In the genomic region with DNA sequence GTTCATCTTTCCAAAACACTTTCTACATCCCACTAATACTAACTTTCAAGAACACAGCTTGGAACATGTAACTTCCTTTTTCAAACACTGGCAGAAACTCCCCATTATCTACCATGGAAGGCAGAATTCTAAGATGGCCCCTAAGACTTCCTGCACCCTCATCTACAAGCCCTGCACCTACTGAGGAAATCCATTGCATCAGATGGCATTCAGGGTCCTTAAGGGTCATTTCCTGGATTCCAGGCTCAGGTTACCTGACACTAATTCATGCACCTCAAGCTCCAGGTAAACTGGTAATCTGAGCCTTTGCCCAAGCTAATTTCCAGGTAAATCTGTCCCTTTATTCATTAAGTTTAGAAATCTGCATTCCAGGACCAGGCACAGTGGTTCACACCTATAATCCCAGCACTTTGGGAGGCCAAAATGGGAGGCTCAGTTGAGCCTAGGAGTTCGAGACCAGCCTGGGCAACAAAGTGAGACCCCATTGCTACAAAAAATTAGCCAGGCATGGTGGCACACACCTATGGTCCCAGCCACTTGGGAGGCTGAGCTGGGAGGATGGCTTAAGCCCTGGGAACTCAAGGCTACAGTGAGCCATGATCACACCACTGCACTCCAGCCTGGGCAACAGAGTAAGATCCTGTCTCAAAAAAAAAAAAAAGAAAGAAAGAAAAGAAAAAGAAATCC, we compare ENCODE assay signal across 1 cellular context.
TF ChIP-seq lines count a peak whose summit lies in the region.

No MANE protein-coding gene starts in this region.

TF ChIP-seq in IMR-90, 13 proteins besides CTCF, POLR2A, EP300 and RAD21:
- TF ChIP-seq RCOR1 (IDR thresholded peaks at IDR 0.05; ENCODE audit: insufficient replicate concordance, low read length): no peak
- TF ChIP-seq ELK1 (IDR thresholded peaks at IDR 0.05; ENCODE audit: borderline replicate concordance, low read depth, low read length): no peak
- TF ChIP-seq MAZ (IDR thresholded peaks at IDR 0.05; ENCODE audit: borderline replicate concordance, low read depth, low read length): no peak
- no peak for TF ChIP-seq MXI1 (IDR thresholded peaks at IDR 0.05; ENCODE audit: borderline replicate concordance, low read depth, low read length)
- TF ChIP-seq NFE2L2 (IDR thresholded peaks at IDR 0.05; ENCODE audit: low read depth, low read length): no peak
- no peak for TF ChIP-seq SMC3 (IDR thresholded peaks at IDR 0.05; ENCODE audit: low read depth, low read length)
- TF ChIP-seq CHD1 (IDR thresholded peaks at IDR 0.05; ENCODE audit: low read depth, low read length): no peak
TF ChIP-seq in IMR-90: peak in this region for 0.
